ENCODE assay signal across 2 cellular contexts in the genomic region with DNA sequence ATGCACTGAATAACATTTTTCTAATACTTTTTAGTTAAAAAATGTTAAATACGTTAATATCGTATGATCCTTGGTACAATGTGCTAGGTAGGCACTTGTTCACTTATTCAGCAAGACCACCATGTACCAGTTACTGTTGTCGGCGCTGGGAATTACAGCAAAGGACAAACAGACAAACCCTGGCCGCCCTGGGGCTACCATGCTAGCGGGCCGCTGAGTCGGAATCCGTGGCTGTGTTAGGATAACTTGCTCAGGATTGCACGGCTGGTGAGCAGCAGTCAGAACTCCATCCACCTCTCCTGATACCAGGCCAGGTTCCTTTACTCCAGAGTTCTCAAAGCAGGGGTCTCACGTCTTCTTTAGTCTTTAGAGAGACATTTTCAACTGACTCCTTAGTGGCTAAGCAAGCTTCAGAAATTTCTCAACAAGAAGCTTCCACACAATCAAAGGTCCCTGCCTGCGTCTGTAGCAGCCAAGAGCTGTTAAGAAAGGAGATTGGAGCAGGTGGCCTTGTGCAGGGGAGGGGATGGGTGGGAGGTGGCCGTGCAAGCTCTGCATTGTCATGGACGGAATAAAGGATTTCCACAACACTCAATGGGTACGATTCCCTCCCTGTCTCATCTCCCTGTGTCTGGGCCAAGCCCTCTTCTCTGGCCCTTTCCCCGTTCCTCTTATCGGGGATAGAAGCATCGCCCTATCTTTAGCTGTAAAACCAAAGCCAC.
TF ChIP-seq lines count a peak whose summit lies in the region.

No MANE protein-coding gene starts in this region.

TF ChIP-seq in liver, 16 proteins besides CTCF, POLR2A, EP300 and RAD21:
- TF ChIP-seq TAF1 (conservative IDR thresholded peaks at IDR 0.05) (no peak), RXRA (IDR thresholded peaks at IDR 0.05) (no peak), FOXA2 (IDR thresholded peaks at IDR 0.05) (no peak), GABPA (IDR thresholded peaks at IDR 0.05 in 1 of 2, conservative IDR thresholded peaks at IDR 0.05 in 1 of 2) (no peak), ZBTB33 (IDR thresholded peaks at IDR 0.05) (no peak), YY1 (IDR thresholded peaks at IDR 0.05) (no peak), JUND (IDR thresholded peaks at IDR 0.05) (no peak), HNF4A (conservative IDR thresholded peaks at IDR 0.05) (no peak), ATF3 (IDR thresholded peaks at IDR 0.05) (no peak), FOXA1 (IDR thresholded peaks at IDR 0.05) (no peak), EGR1 (IDR thresholded peaks at IDR 0.05; ENCODE audit: low read depth in 2 of 2) (no peak), NR2F2 (IDR thresholded peaks at IDR 0.05) (no peak), MAX (IDR thresholded peaks at IDR 0.05) (no peak), HNF4G (IDR thresholded peaks at IDR 0.05) (no peak), SP1 (IDR thresholded peaks at IDR 0.05) (no peak)
- TF ChIP-seq, protein P1, sequence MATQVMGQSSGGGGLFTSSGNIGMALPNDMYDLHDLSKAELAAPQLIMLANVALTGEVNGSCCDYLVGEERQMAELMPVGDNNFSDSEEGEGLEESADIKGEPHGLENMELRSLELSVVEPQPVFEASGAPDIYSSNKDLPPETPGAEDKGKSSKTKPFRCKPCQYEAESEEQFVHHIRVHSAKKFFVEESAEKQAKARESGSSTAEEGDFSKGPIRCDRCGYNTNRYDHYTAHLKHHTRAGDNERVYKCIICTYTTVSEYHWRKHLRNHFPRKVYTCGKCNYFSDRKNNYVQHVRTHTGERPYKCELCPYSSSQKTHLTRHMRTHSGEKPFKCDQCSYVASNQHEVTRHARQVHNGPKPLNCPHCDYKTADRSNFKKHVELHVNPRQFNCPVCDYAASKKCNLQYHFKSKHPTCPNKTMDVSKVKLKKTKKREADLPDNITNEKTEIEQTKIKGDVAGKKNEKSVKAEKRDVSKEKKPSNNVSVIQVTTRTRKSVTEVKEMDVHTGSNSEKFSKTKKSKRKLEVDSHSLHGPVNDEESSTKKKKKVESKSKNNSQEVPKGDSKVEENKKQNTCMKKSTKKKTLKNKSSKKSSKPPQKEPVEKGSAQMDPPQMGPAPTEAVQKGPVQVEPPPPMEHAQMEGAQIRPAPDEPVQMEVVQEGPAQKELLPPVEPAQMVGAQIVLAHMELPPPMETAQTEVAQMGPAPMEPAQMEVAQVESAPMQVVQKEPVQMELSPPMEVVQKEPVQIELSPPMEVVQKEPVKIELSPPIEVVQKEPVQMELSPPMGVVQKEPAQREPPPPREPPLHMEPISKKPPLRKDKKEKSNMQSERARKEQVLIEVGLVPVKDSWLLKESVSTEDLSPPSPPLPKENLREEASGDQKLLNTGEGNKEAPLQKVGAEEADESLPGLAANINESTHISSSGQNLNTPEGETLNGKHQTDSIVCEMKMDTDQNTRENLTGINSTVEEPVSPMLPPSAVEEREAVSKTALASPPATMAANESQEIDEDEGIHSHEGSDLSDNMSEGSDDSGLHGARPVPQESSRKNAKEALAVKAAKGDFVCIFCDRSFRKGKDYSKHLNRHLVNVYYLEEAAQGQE (IDR thresholded peaks at IDR 0.05) = no peak

TF ChIP-seq in HepG2, 621 proteins besides CTCF, POLR2A, EP300 and RAD21:
- TF ChIP-seq MTA1 (CRISPR knock-in tag; IDR thresholded peaks at IDR 0.05; ENCODE audit: borderline replicate concordance) (no peak), ZNF350 (CRISPR knock-in tag; IDR thresholded peaks at IDR 0.05; ENCODE audit: borderline replicate concordance, low read depth) (no peak), JUND (CRISPR knock-in tag; IDR thresholded peaks at IDR 0.05) (no peak)
TF ChIP-seq in HepG2: peak in this region for 0.
